8 cellular contexts compared by ENCODE assay signal in the genomic region with DNA sequence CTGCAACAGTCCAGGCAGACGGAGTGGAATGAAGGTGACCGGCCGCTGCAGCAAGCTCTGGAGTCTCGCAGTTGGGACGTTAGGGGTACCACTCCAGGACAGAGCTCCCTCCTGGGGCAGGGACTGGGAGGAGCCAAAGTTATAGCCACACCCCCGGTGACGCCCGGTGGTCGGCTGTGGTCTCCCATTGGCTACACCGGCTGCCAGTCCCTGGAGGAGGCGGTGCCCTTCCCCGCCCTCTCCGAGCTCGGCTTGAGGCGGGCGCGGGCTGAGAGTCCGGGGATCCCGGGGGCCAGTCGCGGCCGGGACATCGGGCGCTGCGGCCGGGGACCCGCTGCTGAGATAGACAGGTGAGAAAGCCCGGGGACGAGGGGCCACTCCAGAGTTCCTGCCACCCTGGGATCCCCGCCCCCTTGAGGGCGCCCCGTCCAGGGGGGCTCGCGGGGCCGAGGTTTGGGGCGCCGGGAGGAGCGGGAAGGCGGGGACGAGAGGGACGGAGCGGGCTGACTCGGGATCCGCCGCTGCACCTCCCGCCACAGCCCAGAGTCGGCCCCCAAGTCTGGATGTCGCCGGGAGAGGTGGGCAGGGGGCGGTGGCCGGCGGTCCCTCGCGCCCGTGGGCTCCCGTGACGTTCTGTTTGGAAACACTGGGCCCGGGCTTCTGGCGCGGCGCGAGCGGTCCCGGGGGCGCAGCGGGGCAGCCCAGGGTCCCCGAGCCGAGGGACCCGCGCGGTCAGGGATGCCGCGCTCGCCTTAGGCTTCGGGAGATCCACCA. TPM values are rescaled to one million over a fixed set of nuclear protein-coding genes. Genes with fewer than 3 reads are reported as not detected.
DNase-seq lines count a peak whose midpoint lies in the region; ATAC-seq and TF ChIP-seq lines count a peak whose summit lies in the region.

A gene (plus strand): TSS at position 231 of the 774 bp plus-strand sequence. CDS start 7,414 bp downstream, outside the sequence.

- no peaks in the 10 kb centered on the region for H3K79me2 ChIP-seq in parathyroid adenoma

- H3K27ac ChIP-seq in heart left ventricle (peak within 1 kb of the TSS in 9 of 12 donors; percentile 20 to 84 (median 53)), parathyroid adenoma (no peak within 1 kb of the TSS), thyroid gland (peak within 1 kb of the TSS in 2 of 3 donors; percentile 47 to 58)

- H3K36me3 ChIP-seq in adipocyte (ENCODE audit: control insufficient read depth, insufficient read depth, low read length, severe bottlenecking) (no peaks in the 10 kb centered on the region), heart left ventricle (no peaks in the 10 kb centered on the region), parathyroid adenoma (ENCODE audit: control insufficient read depth, insufficient read depth, low read length) (no peaks in the 10 kb centered on the region), thyroid gland (no peaks in the 10 kb centered on the region)

- DNase-seq in G401 (ENCODE audit: low spot score) (peak; percentile 60), HEK293T (ENCODE audit: extremely low spot score) (peak; percentile 98), MV-4-11 (lab: John Stamatoyannopoulos, UW) (peak; percentile 72), SW 1271 (lab: John Stamatoyannopoulos, UW) (peak; percentile 59 to 79), adipocyte (ENCODE audit: low read depth) (peak; percentile 95), heart left ventricle (peak; percentile 87 to 92 (median 88)), thyroid gland (peak; percentile 92 to 93)

- H2AFZ ChIP-seq in parathyroid adenoma: peak within 1 kb of the TSS; percentile 89

- H3K4me2 ChIP-seq in parathyroid adenoma (ENCODE audit: low read length): peak within 1 kb of the TSS; percentile 93

- H3K9me3 ChIP-seq in adipocyte (ENCODE audit: control insufficient read depth, low read length): no peaks in the 10 kb centered on the region
- H3K9me3 ChIP-seq in heart left ventricle: peaks cover 0 to 17% (median 6%) of the 10 kb centered on the region in 12 donors
- H3K9me3 ChIP-seq in parathyroid adenoma (ENCODE audit: control insufficient read depth, low read length): no peaks in the 10 kb centered on the region
- no peaks in the 10 kb centered on the region for H3K9me3 ChIP-seq in thyroid gland

- TF ChIP-seq POLR2A in heart left ventricle (IDR thresholded peaks at IDR 0.05) (peak in 1 of 2 donors; percentile 48), thyroid gland (IDR thresholded peaks at IDR 0.05) (peak; percentile 16 to 86)

- POLR2A ChIA-PET in HEK293T (lab: Yijun Ruan, JAX): interaction anchor here (0.7 to 1.8 kb wide), 7 partner anchors 14 to 161 kb away, joined by 3 to 6 read pairs (median 3); a partner anchor contains a TSS

- H3K27me3 ChIP-seq in adipocyte (replicated peaks; ENCODE audit: control insufficient read depth, insufficient read depth, low read length) (no peaks in the 10 kb centered on the region), heart left ventricle (peaks cover 0 to 56% (median 14%) of the 10 kb centered on the region in 9 donors), parathyroid adenoma (ENCODE audit: control insufficient read depth, insufficient read depth, low read length) (no peaks in the 10 kb centered on the region), thyroid gland (no peaks in the 10 kb centered on the region)

- TF ChIP-seq CTCF in heart left ventricle (IDR thresholded peaks at IDR 0.05): no peak
- TF ChIP-seq CTCF in parathyroid adenoma (IDR thresholded peaks at IDR 0.05): no peak
- no peak for TF ChIP-seq CTCF in thyroid gland (IDR thresholded peaks at IDR 0.05)

- H3K4me1 ChIP-seq in adipocyte (ENCODE audit: control insufficient read depth, insufficient read depth, low read length) (peaks cover 15% of the 10 kb centered on the region), heart left ventricle (peaks cover 0 to 16% (median 4%) of the 10 kb centered on the region in 12 donors), parathyroid adenoma (no peaks in the 10 kb centered on the region), thyroid gland (peaks cover 0 to 19% of the 10 kb centered on the region in 2 donors)

- ATAC-seq in heart left ventricle: peak; percentile 96 to 100 (median 99)

- H3K9ac ChIP-seq in adipocyte (ENCODE audit: low read length) (peak within 1 kb of the TSS; percentile 61), parathyroid adenoma (no peak within 1 kb of the TSS)

- intact Hi-C loops in heart left ventricle (cut with DNase I): no loop called here
- intact Hi-C loops in thyroid gland (cut with DNase I): no loop called here

- CTCF ChIA-PET in HEK293T (lab: Yijun Ruan, JAX): no interaction called here

- H3K4me3 ChIP-seq in adipocyte (ENCODE audit: low read length) (peak within 1 kb of the TSS; percentile 82), heart left ventricle (peak within 1 kb of the TSS; percentile 58 to 87 (median 76)), parathyroid adenoma (ENCODE audit: low read depth, low read length) (peak within 1 kb of the TSS; percentile 78), thyroid gland (replicated peaks in 1 of 3) (peak within 1 kb of the TSS; percentile 47 to 84 (median 82))

- 0 to 7% (median 1%) methylated on average over 13 to 75 of the region's 75 CpGs for WGBS in heart left ventricle, 4 donors
- WGBS in thyroid gland, 2 donors: 0 to 1% methylated on average over 22 to 30 of the region's 75 CpGs

- in situ Hi-C loops in G401 (cut with HindIII; ENCODE audit: low sequenced_read_pairs): no loop called here

TF ChIP-seq in HEK293T, 16 proteins besides CTCF, POLR2A, EP300 and RAD21:
- TF ChIP-seq HDGF (IDR thresholded peaks at IDR 0.05; ENCODE audit: borderline replicate concordance) (no peak), SP1 (IDR thresholded peaks at IDR 0.05) (peak; percentile 60; the same call in 1 of the 2 replicates)
- TF ChIP-seq, protein P1, sequence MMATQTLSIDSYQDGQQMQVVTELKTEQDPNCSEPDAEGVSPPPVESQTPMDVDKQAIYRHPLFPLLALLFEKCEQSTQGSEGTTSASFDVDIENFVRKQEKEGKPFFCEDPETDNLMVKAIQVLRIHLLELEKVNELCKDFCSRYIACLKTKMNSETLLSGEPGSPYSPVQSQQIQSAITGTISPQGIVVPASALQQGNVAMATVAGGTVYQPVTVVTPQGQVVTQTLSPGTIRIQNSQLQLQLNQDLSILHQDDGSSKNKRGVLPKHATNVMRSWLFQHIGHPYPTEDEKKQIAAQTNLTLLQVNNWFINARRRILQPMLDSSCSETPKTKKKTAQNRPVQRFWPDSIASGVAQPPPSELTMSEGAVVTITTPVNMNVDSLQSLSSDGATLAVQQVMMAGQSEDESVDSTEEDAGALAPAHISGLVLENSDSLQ (IDR thresholded peaks at IDR 0.05): peak; percentile 99
TF ChIP-seq in HEK293T: peak in this region for 2.

RNA-seq across cellular contexts. Expression of the gene that starts here (rescaled TPM):
- total RNA-seq in G401 (2014; rRNA removed; shearing (Covaris generic)): 1.2 and 2.1 TPM in 2 replicates
- total RNA-seq in heart left ventricle: 1 to 10 TPM in 5 of 9 donors, under 1 TPM in 4; 0.69 to 6.5 (median 1.5) TPM
- 1 to 10 TPM in 1 of 2 donors, under 1 TPM in 1; 0.10 to 1.2 TPM for polyA plus RNA-seq in heart left ventricle
- 10 to 100 TPM; 15.3 to 29.8 (median 22.4) TPM for total RNA-seq in thyroid gland
